ENCODE assay signal across 13 cellular contexts in the genomic region with DNA sequence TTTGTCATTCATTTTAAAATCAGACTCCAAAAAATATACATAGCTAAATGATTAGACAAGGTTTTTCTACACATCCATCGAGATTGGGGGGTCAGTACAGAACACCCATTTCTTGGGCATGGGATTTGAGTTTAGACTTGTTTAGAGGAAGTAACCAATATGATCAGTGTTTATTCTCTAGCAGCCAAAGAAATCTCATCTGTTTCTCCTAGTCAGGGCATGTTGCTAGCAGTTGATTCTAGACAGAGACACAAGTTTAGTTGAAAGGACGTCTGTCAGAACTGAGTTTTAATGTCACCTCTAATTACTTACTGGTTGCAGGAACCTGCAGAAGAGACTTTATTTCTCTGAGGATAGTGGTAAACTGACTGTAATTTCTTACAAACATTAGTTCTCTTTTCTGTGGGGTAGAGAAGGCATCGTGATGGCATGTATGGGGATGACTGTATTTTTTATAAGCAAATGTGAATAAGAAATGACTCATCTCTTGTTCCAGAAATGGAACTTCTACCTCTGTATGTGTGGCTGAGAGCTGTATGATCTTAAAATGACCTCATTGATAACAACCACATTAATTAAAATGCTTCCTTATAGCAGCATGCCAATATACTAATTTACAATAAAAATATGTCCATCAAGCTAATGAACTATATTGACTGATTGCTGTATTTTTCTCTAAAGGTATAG. TPM values are rescaled to one million over a fixed set of nuclear protein-coding genes. Genes with fewer than 3 reads are reported as not detected.
DNase-seq lines count a peak whose midpoint lies in the region; ATAC-seq and TF ChIP-seq lines count a peak whose summit lies in the region.
"Had no signal": no experiment of that assay in that cellular context is flagged by ENCODE, and none has a peak within 500 bp of the region (broad histone marks: within the 10 kb centered on the region; RNA-seq: fewer than 3 reads in every experiment).

No MANE protein-coding gene starts in this region.

- no peak overlapping the region for H3K4me3 Mint-ChIP-seq in activated T-cell treated with anti-CD3 and anti-CD28 coated beads, Interleukin-2, amount 50 U/mL, for 24 hours
- no peak overlapping the region for H3K4me3 Mint-ChIP-seq in stimulated activated naive CD8-positive, alpha-beta T cell treated with anti-CD3 and anti-CD28 coated beads, Interleukin-15, amount 100 ng/mL, for 72 hours
- H3K4me3 Mint-ChIP-seq: central memory CD8-positive, alpha-beta T cell had no signal

- POLR2A ChIA-PET in RWPE1 (lab: Yijun Ruan, JAX; ENCODE audit: low non-redundant PET), result no interaction called here
- POLR2A ChIA-PET in A673 (lab: Charles Lee; ENCODE audit: low non-redundant PET), result no interaction called here

- peaks cover 15% of the 10 kb centered on the region for H3K4me1 Mint-ChIP-seq in activated T-cell treated with anti-CD3 and anti-CD28 coated beads, Interleukin-2, amount 50 U/mL, for 24 hours (ENCODE audit: low read depth)
- peaks cover 16% of the 10 kb centered on the region for H3K4me1 Mint-ChIP-seq in stimulated activated naive CD8-positive, alpha-beta T cell treated with anti-CD3 and anti-CD28 coated beads, Interleukin-15, amount 100 ng/mL, for 72 hours
- H3K4me1 Mint-ChIP-seq: central memory CD8-positive, alpha-beta T cell had no signal

- H3K27ac Mint-ChIP-seq in activated T-cell treated with anti-CD3 and anti-CD28 coated beads, Interleukin-2, amount 50 U/mL, for 24 hours, result peak overlapping the region; percentile 59
- no peak overlapping the region for H3K27ac Mint-ChIP-seq in stimulated activated naive CD8-positive, alpha-beta T cell treated with anti-CD3 and anti-CD28 coated beads, Interleukin-15, amount 100 ng/mL, for 72 hours

- TF ChIP-seq CTCF in RWPE1 (conservative IDR thresholded peaks at IDR 0.05; ENCODE audit: low read depth), result no peak
- no peak for TF ChIP-seq CTCF in A673 (conservative IDR thresholded peaks at IDR 0.05; ENCODE audit: low read depth, low read length)

- peak; percentile 93 for ATAC-seq in stimulated activated naive CD8-positive, alpha-beta T cell treated with anti-CD3 and anti-CD28 coated beads, Interleukin-15, amount 100 ng/mL, for 72 hours
- no peak for ATAC-seq in HG02870 (IDR thresholded peaks at IDR 0.05; ENCODE audit: unreplicated experiment)

- H3K27me3 ChIP-seq in A673 (replicated peaks; ENCODE audit: insufficient read depth, low read depth, low read length, poor library complexity), result no peaks in the 10 kb centered on the region
- H3K27me3 ChIP-seq: uterus had no signal

- no peaks in the 10 kb centered on the region for H3K36me3 Mint-ChIP-seq in activated T-cell treated with anti-CD3 and anti-CD28 coated beads, Interleukin-2, amount 50 U/mL, for 24 hours (ENCODE audit: low read depth)

- peaks cover 20% of the 10 kb centered on the region for H3K4me1 ChIP-seq in A673 (ENCODE audit: insufficient read depth, low read length, poor library complexity, severe bottlenecking)
- H3K4me1 ChIP-seq: uterus had no signal

- intact Hi-C loops in A673 (cut with micrococcal nuclease; ENCODE audit: unreplicated experiment), result no loop called here

- CTCF ChIA-PET in RWPE1 (lab: Yijun Ruan, JAX) (interaction anchor here (0.6 kb wide), 1 partner anchor 51 kb away, joined by 4 read pairs; no protein-coding TSS in a partner anchor), A673 (lab: Charles Lee) (no interaction called here)

- no peak overlapping the region for H3K4me3 ChIP-seq in A673 (ENCODE audit: low read depth, low read length, poor library complexity, severe bottlenecking)
- H3K4me3 ChIP-seq: uterus had no signal

- H3K36me3 ChIP-seq in A673 (ENCODE audit: insufficient read depth, low read length, poor library complexity, severe bottlenecking), result no peaks in the 10 kb centered on the region
- H3K36me3 ChIP-seq: uterus had no signal

- H3K27ac ChIP-seq in RWPE1 (no peak overlapping the region), A673 (ENCODE audit: low read depth, low read length, poor library complexity, severe bottlenecking) (no peak overlapping the region)
- H3K27ac ChIP-seq: uterus had no signal

- H3K9me3 ChIP-seq in A673 (ENCODE audit: low read depth, low read length, poor library complexity, severe bottlenecking), result no peaks in the 10 kb centered on the region
- H3K9me3 ChIP-seq: uterus had no signal

- no peak for DNase-seq in activated T-cell treated with anti-CD3 and anti-CD28 coated beads, Interleukin-2, amount 50 U/mL, for 24 hours
- DNase-seq in activated T-cell treated with anti-CD3 and anti-CD28 coated beads, Interleukin-2, amount 50 U/mL, for 48 hours, result no peak
- DNase-seq in RWPE1 (ENCODE audit: low spot score), result peak; percentile 30
- DNase-seq in foreskin melanocyte, result peak; percentile 46
- DNase-seq in stimulated activated naive CD8-positive, alpha-beta T cell treated with anti-CD3 and anti-CD28 coated beads, Interleukin-15, amount 100 ng/mL, for 72 hours, result no peak
- DNase-seq in stimulated activated CD4-positive, alpha-beta T cell treated with anti-CD3 and anti-CD28 coated beads, Interleukin-4, amount 100 ng/mL, for 24 hours, result no peak
- DNase-seq in A673 (ENCODE audit: low spot score), result no peak
- DNase-seq: activated effector memory CD4-positive, alpha-beta T cell treated with anti-CD3 and anti-CD28 coated beads, Interleukin-2, amount 50 U/mL, for 16 hours; nucleus accumbens; uterus had no signal

- peaks cover 26% of the 10 kb centered on the region for H3K27me3 Mint-ChIP-seq in activated T-cell treated with anti-CD3 and anti-CD28 coated beads, Interleukin-2, amount 50 U/mL, for 24 hours
- peaks cover 23% of the 10 kb centered on the region for H3K27me3 Mint-ChIP-seq in stimulated activated naive CD8-positive, alpha-beta T cell treated with anti-CD3 and anti-CD28 coated beads, Interleukin-15, amount 100 ng/mL, for 72 hours

- no peaks in the 10 kb centered on the region for H3K9me3 Mint-ChIP-seq in activated T-cell treated with anti-CD3 and anti-CD28 coated beads, Interleukin-2, amount 50 U/mL, for 24 hours
- H3K9me3 Mint-ChIP-seq in stimulated activated naive CD8-positive, alpha-beta T cell treated with anti-CD3 and anti-CD28 coated beads, Interleukin-15, amount 100 ng/mL, for 72 hours, result no peaks in the 10 kb centered on the region
- H3K9me3 Mint-ChIP-seq: central memory CD8-positive, alpha-beta T cell had no signal

- no TSS peak for BruUV-seq in A673 (replicated peaks; lab: Mats Ljungman, UMichigan)

RNA-seq across cellular contexts. Expression of gene RHOBTB1, which starts 30.6 kb away (rescaled TPM):
- total RNA-seq in A673 (2021), result 5.2 and 7.5 TPM in 2 replicates
- total RNA-seq: T-helper 1 cell treated with Interleukin-12 subunit alpha and Interleukin-12 subunit beta and Interleukin-4 antibody, amounts not matched to agents 30 ng/mL and 1 ng/mL, for 36 hours had no signal

Comparison
In these comparisons a context has a peak if more than half of its experiments do, and no peak if none do; other contexts are left out.
1. DNase-seq: peak in RWPE1 (single experiment) and foreskin melanocyte (single experiment); none in activated T-cell treated with anti-CD3 and anti-CD28 coated beads, Interleukin-2, amount 50 U/mL, for 24 hours (single experiment), activated T-cell treated with anti-CD3 and anti-CD28 coated beads, Interleukin-2, amount 50 U/mL, for 48 hours (0 of 2), stimulated activated naive CD8-positive, alpha-beta T cell treated with anti-CD3 and anti-CD28 coated beads, Interleukin-15, amount 100 ng/mL, for 72 hours (0 of 2), stimulated activated CD4-positive, alpha-beta T cell treated with anti-CD3 and anti-CD28 coated beads, Interleukin-4, amount 100 ng/mL, for 24 hours (single experiment) and A673 (single experiment).